ENCODE assay signal across 1 cellular context in genomic region chrX:103461156-103461555, GRCh38.
TF ChIP-seq lines count a peak whose summit lies in the region.

No MANE protein-coding gene starts in this region.

TF ChIP-seq in A549, 52 proteins besides CTCF, POLR2A, EP300 and RAD21 (continued from another document):
- no peak for TF ChIP-seq REST (IDR thresholded peaks at IDR 0.05)
- no peak for TF ChIP-seq EHF (CRISPR knock-in tag; IDR thresholded peaks at IDR 0.05)
- TF ChIP-seq NR3C1 (IDR thresholded peaks at IDR 0.05): no peak
- no peak for TF ChIP-seq GATA3 (IDR thresholded peaks at IDR 0.05; ENCODE audit: borderline replicate concordance)
